In the genomic region with DNA sequence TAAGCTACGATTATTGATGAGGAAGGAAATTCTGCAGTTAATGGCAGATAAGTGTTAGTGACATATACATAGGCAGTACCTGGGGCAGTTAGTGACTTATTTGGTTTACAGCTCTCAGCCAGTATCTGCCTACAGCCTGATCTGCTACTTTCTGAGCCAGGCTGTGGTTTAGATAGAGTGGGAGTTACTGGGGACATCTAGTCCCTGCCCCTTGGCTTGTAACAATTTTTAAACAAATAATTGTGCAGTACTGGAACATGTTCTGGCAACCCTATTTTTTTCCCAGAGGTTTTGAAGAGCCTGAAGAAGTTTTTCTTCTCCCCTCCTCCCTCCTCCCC, we compare ENCODE assay signal across 10 cellular contexts. TPM values are rescaled to one million over a fixed set of nuclear protein-coding genes. Genes with fewer than 3 reads are reported as not detected.
DNase-seq lines count a peak whose midpoint lies in the region; ATAC-seq and TF ChIP-seq lines count a peak whose summit lies in the region.
"Had no signal": no experiment of that assay in that cellular context is flagged by ENCODE, and none has a peak within 500 bp of the region (broad histone marks: within the 10 kb centered on the region; RNA-seq: fewer than 3 reads in every experiment).

No MANE protein-coding gene starts in this region.

- TF ChIP-seq POLR2A in lower leg skin (IDR thresholded peaks at IDR 0.05): no peak

- H3K9me3 ChIP-seq in CD4-positive, alpha-beta memory T cell (ENCODE audit: control insufficient read depth in 1 of 2, low read length in 2 of 2): no peaks in the 10 kb centered on the region

- peak overlapping the region; percentile 48 for H3K27ac ChIP-seq in 22Rv1
- H3K27ac ChIP-seq in CD4-positive, alpha-beta memory T cell (ENCODE audit: low read depth, low read length): no peak overlapping the region

- H3K4me3 ChIP-seq in CD4-positive, alpha-beta memory T cell (ENCODE audit: low read length in 2 of 2): no peak overlapping the region
- H3K4me3 ChIP-seq in lower leg skin (ENCODE audit: low read depth, poor library complexity, severe bottlenecking): no peak overlapping the region
- H3K4me3 ChIP-seq: GM12878 had no signal

- H3K4me3 Mint-ChIP-seq in CD4-positive, alpha-beta memory T cell: peak overlapping the region; percentile 90 to 97 (median 92)
- peak overlapping the region; percentile 79 for H3K4me3 Mint-ChIP-seq in activated T-helper 17 cell treated with anti-CD3 and anti-CD28 coated beads, Interleukin-2, amount 50 U/mL, for 72 hours
- H3K4me3 Mint-ChIP-seq in memory B cell: peak overlapping the region; percentile 80

- peak overlapping the region; percentile 73 to 97 (median 94) for H3K27ac Mint-ChIP-seq in CD4-positive, alpha-beta memory T cell
- peak overlapping the region; percentile 62 for H3K27ac Mint-ChIP-seq in activated T-helper 17 cell treated with anti-CD3 and anti-CD28 coated beads, Interleukin-2, amount 50 U/mL, for 72 hours
- H3K27ac Mint-ChIP-seq in memory B cell: no peak overlapping the region

- peaks cover 0 to 4% (median 0%) of the 10 kb centered on the region in 8 donors for H3K9me3 Mint-ChIP-seq in CD4-positive, alpha-beta memory T cell
- no peaks in the 10 kb centered on the region for H3K9me3 Mint-ChIP-seq in activated T-helper 17 cell treated with anti-CD3 and anti-CD28 coated beads, Interleukin-2, amount 50 U/mL, for 72 hours
- peaks cover 2% of the 10 kb centered on the region for H3K9me3 Mint-ChIP-seq in memory B cell

- no peak for DNase-seq in CD4-positive, alpha-beta memory T cell
- DNase-seq in memory B cell (ENCODE audit: low spot score in 2 of 2) (no peak), lower leg skin (ENCODE audit: low spot score in 2 of 2) (no peak), GM19240 (ENCODE audit: insufficient read length, low spot score) (no peak), NOMO-1 (lab: John Stamatoyannopoulos, UW; ENCODE audit: unreplicated experiment in 2 of 2) (no peak)

- H3K36me3 Mint-ChIP-seq in CD4-positive, alpha-beta memory T cell: peaks cover 3 to 7% of the 10 kb centered on the region in 2 donors
- H3K36me3 Mint-ChIP-seq in activated T-helper 17 cell treated with anti-CD3 and anti-CD28 coated beads, Interleukin-2, amount 50 U/mL, for 72 hours (ENCODE audit: low read depth): peaks cover 13% of the 10 kb centered on the region
- H3K36me3 Mint-ChIP-seq in memory B cell: peaks cover 3% of the 10 kb centered on the region

- no peak for TF ChIP-seq CTCF in 22Rv1 (IDR thresholded peaks at IDR 0.05)
- no peak for TF ChIP-seq CTCF in lower leg skin (IDR thresholded peaks at IDR 0.05)

- peaks cover 2 to 3% of the 10 kb centered on the region in 2 donors for H3K27me3 Mint-ChIP-seq in CD4-positive, alpha-beta memory T cell
- no peaks in the 10 kb centered on the region for H3K27me3 Mint-ChIP-seq in activated T-helper 17 cell treated with anti-CD3 and anti-CD28 coated beads, Interleukin-2, amount 50 U/mL, for 72 hours
- peaks cover 15% of the 10 kb centered on the region for H3K27me3 Mint-ChIP-seq in memory B cell

- intact Hi-C loops in CD4-positive, alpha-beta memory T cell (cut with micrococcal nuclease): loop anchor here (10.0 kb wide), 2 partner anchors 63 to 1033 kb away; a partner anchor contains a TSS
- intact Hi-C loops in lower leg skin (cut with DNase I; ENCODE audit: low total_unique reads): no loop called here

- ATAC-seq in activated T-helper 17 cell treated with anti-CD3 and anti-CD28 coated beads, Interleukin-2, amount 50 U/mL, for 72 hours (replicated peaks): no peak
- ATAC-seq in memory B cell (ENCODE audit: low read depth) (no peak), GM21737 (IDR thresholded peaks at IDR 0.05; ENCODE audit: unreplicated experiment) (no peak)
- ATAC-seq: esophagus mucosa, GM12878 had no signal

- peaks cover 8% of the 10 kb centered on the region for H3K4me1 ChIP-seq in CD4-positive, alpha-beta memory T cell (ENCODE audit: insufficient read depth, low read length)

- no peaks in the 10 kb centered on the region for H3K36me3 ChIP-seq in CD4-positive, alpha-beta memory T cell (ENCODE audit: insufficient read depth, low read length)

- no peaks in the 10 kb centered on the region for H3K27me3 ChIP-seq in CD4-positive, alpha-beta memory T cell (ENCODE audit: insufficient read depth, low read length)

- H3K4me1 Mint-ChIP-seq in CD4-positive, alpha-beta memory T cell: peaks cover 6 to 26% (median 14%) of the 10 kb centered on the region in 4 donors
- peaks cover 15% of the 10 kb centered on the region for H3K4me1 Mint-ChIP-seq in activated T-helper 17 cell treated with anti-CD3 and anti-CD28 coated beads, Interleukin-2, amount 50 U/mL, for 72 hours
- peaks cover 12% of the 10 kb centered on the region for H3K4me1 Mint-ChIP-seq in memory B cell

- WGBS in lower leg skin, 2 donors: 7 to 18% methylated on average over 1 of the region's 1 CpG

- POLR2A ChIA-PET in CD4-positive, alpha-beta memory T cell (lab: Charles Lee; ENCODE audit: partially characterized antibody): interaction anchor here (0.7 to 2.2 kb wide), 3 partner anchors 50 to 857 kb away, joined by 3 to 9 read pairs (median 4); a partner anchor contains a TSS

- CTCF ChIA-PET in CD4-positive, alpha-beta memory T cell (lab: Charles Lee; ENCODE audit: partially characterized antibody): interaction anchor here (1.0 to 2.1 kb wide), 2 partner anchors 50 to 139 kb away, joined by 3 to 5 read pairs; no protein-coding TSS in a partner anchor

RNA-seq across cellular contexts. Expression of a gene that starts 2.3 kb away (rescaled TPM):
- total RNA-seq in CD4-positive, alpha-beta memory T cell: 10 to 100 TPM; 21.1 to 21.3 TPM
- 1 to 10 TPM; 3.0 to 5.4 TPM for polyA plus RNA-seq in CD4-positive, alpha-beta memory T cell
- total RNA-seq in activated T-helper 17 cell treated with anti-CD3 and anti-CD28 coated beads, Interleukin-2, amount 50 U/mL, for 72 hours: 10 to 100 TPM; 33.1 to 43.8 TPM
- total RNA-seq in lower leg skin: 1 to 10 TPM in 3 of 4 donors, under 1 TPM in 1; 0.99 to 1.9 (median 1.3) TPM

Comparison
In these comparisons a context has a peak if more than half of its experiments do, and no peak if none do; other contexts are left out.
1. RNA of a gene that starts 2.3 kb away (total RNA-seq): 33.1 to 43.8 TPM in activated T-helper 17 cell treated with anti-CD3 and anti-CD28 coated beads, Interleukin-2, amount 50 U/mL, for 72 hours and 21.1 to 21.3 TPM in CD4-positive, alpha-beta memory T cell; 0.99 to 1.9 TPM in lower leg skin; every median in the first group is over 4 times any median in the second.
2. Peak in every context shown above with its lines, with median percentiles within 50 percentile points of each other: H3K4me3 Mint-ChIP-seq.